12 cellular contexts compared by ENCODE assay signal in genomic region chr6:24931296-24931695, GRCh38. TPM values are rescaled to one million over a fixed set of nuclear protein-coding genes. Genes with fewer than 3 reads are reported as not detected.
DNase-seq lines count a peak whose midpoint lies in the region; ATAC-seq lines count a peak whose summit lies in the region.
"Had no signal": no experiment of that assay in that cellular context is flagged by ENCODE, and none has a peak within 500 bp of the region (broad histone marks: within the 10 kb centered on the region; RNA-seq: fewer than 3 reads in every experiment).

No MANE protein-coding gene starts in this region.

- peaks cover 4% of the 10 kb centered on the region for H3K36me3 Mint-ChIP-seq in activated naive CD4-positive, alpha-beta T cell treated with anti-CD3 and anti-CD28 coated beads, Interleukin-2, amount 50 U/mL, for 24 hours
- H3K36me3 Mint-ChIP-seq in activated naive CD8-positive, alpha-beta T cell = peaks cover 5% of the 10 kb centered on the region

- H3K4me1 Mint-ChIP-seq in activated naive CD4-positive, alpha-beta T cell treated with anti-CD3 and anti-CD28 coated beads, Interleukin-2, amount 50 U/mL, for 24 hours = peaks cover 88% of the 10 kb centered on the region
- peaks cover 90% of the 10 kb centered on the region for H3K4me1 Mint-ChIP-seq in activated naive CD8-positive, alpha-beta T cell (ENCODE audit: low read depth)

- peak overlapping the region; percentile 92 for H3K27ac Mint-ChIP-seq in activated naive CD4-positive, alpha-beta T cell treated with anti-CD3 and anti-CD28 coated beads, Interleukin-2, amount 50 U/mL, for 24 hours
- peak overlapping the region; percentile 93 for H3K27ac Mint-ChIP-seq in activated naive CD8-positive, alpha-beta T cell

- H3K27me3 Mint-ChIP-seq in activated naive CD4-positive, alpha-beta T cell treated with anti-CD3 and anti-CD28 coated beads, Interleukin-2, amount 50 U/mL, for 24 hours = no peaks in the 10 kb centered on the region
- no peaks in the 10 kb centered on the region for H3K27me3 Mint-ChIP-seq in activated naive CD8-positive, alpha-beta T cell

- DNase-seq in activated naive CD4-positive, alpha-beta T cell (lab: John Stamatoyannopoulos, UW) = no peak
- peak; percentile 22 for DNase-seq in left kidney (ENCODE audit: low read depth, low spot score)
- DNase-seq in A172 (ENCODE audit: low spot score) = no peak
- DNase-seq in central memory CD4-positive, alpha-beta T cell = no peak
- DNase-seq: activated CD8-positive, alpha-beta memory T cell treated with anti-CD3 and anti-CD28 coated beads for 24 hours; dermis blood vessel endothelial cell; GOT3; SHP77 had no signal

- peaks cover 5% of the 10 kb centered on the region for H3K9me3 Mint-ChIP-seq in activated naive CD4-positive, alpha-beta T cell treated with anti-CD3 and anti-CD28 coated beads, Interleukin-2, amount 50 U/mL, for 24 hours
- peaks cover 5% of the 10 kb centered on the region for H3K9me3 Mint-ChIP-seq in activated naive CD8-positive, alpha-beta T cell (ENCODE audit: low read depth)

- ATAC-seq in HG02642 (IDR thresholded peaks at IDR 0.05; ENCODE audit: poor library complexity, unreplicated experiment) (no peak), GM21526 (IDR thresholded peaks at IDR 0.05; ENCODE audit: low FRiP score, unreplicated experiment) (no peak)

- H3K4me3 Mint-ChIP-seq in activated naive CD4-positive, alpha-beta T cell treated with anti-CD3 and anti-CD28 coated beads, Interleukin-2, amount 50 U/mL, for 24 hours = peak overlapping the region; percentile 95
- peak overlapping the region; percentile 97 for H3K4me3 Mint-ChIP-seq in activated naive CD8-positive, alpha-beta T cell

RNA-seq across cellular contexts. Expression of gene RIPOR2, which starts 4.5 kb away (rescaled TPM):
- total RNA-seq in A172 (2014; rRNA removed; shearing (Covaris generic)) = 0.53 TPM in 1 of 2 replicates, not detected in the other
